8 cellular contexts compared by ENCODE assay signal in the genomic region with DNA sequence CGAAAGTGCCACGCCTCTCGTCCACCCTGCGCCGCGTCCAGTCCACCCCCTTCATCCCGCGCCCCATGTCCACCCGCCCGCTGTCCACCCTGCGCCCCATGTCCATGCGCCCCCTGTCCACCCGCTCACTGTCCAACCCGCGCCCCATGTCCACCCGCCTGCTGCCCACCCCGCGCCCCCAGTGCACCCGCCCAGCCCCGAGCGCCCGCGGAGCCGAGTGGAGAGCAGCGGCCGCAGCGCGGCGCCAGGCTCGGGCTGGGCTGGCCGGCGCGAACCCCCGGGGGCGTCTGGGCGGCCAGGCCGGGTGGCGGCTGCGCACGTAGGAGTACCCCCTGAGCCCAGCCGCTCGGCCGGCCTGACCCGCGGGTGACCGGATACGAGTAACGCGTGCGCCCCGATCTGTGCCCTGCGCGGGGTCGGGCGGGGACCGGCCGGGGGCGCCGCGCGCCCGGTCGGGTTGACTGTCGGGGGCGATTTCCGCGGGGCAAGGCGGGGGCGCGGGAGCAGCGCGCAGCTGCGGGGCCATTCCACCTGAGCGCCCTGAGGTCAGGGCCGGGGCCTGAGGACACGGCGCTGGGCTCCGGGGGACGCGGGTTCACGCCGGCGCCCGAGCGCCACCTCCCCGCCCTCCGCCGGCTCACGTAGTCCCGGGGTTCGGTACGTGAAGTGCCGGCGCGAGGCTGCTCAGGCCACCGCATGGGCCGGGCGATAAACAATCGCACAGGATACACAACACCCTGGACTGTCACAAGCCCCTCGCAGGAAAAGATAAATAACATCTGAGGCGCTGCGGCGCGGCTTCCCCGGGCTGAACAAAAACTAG. TPM values are rescaled to one million over a fixed set of nuclear protein-coding genes. Genes with fewer than 3 reads are reported as not detected.
A peak's percentile ranks its signal among the peaks of the same experiment; 100 is the strongest.
DNase-seq lines count a peak whose midpoint lies in the region; ATAC-seq and TF ChIP-seq lines count a peak whose summit lies in the region.

No MANE protein-coding gene starts in this region.

- H3K27ac Mint-ChIP-seq in type B pancreatic cell, result no peak overlapping the region

- H3K36me3 Mint-ChIP-seq in type B pancreatic cell, result peaks cover 3% of the 10 kb centered on the region

- H3K4me3 ChIP-seq in BE2C (ENCODE audit: low read depth, low read length), result peak overlapping the region; percentile 31
- H3K4me3 ChIP-seq in coronary artery, result peak overlapping the region; percentile 79

- TF ChIP-seq CTCF in BE2C (IDR thresholded peaks at IDR 0.05; ENCODE audit: low read depth, low read length), result no peak
- no peak for TF ChIP-seq CTCF in coronary artery (IDR thresholded peaks at IDR 0.05)
- no peak for TF ChIP-seq CTCF in type B pancreatic cell (conservative IDR thresholded peaks at IDR 0.05)

- H3K4me1 ChIP-seq in BE2C, result no peaks in the 10 kb centered on the region

- peaks cover 53% of the 10 kb centered on the region for H3K27me3 Mint-ChIP-seq in type B pancreatic cell

- peaks cover 50% of the 10 kb centered on the region for H3K27me3 ChIP-seq in BE2C

- peaks cover 9% of the 10 kb centered on the region for H3K9me3 Mint-ChIP-seq in type B pancreatic cell

- no peaks in the 10 kb centered on the region for H3K4me1 Mint-ChIP-seq in type B pancreatic cell (ENCODE audit: unreplicated experiment)

- peaks cover 5% of the 10 kb centered on the region for H3K9me3 ChIP-seq in BE2C

- peak overlapping the region; percentile 79 for H3K4me3 Mint-ChIP-seq in type B pancreatic cell

- no peaks in the 10 kb centered on the region for H3K36me3 ChIP-seq in BE2C

- peak; percentile 22 for DNase-seq in BE2C
- no peak for DNase-seq in coronary artery (ENCODE audit: low spot score)
- peak; percentile 44 to 49 for DNase-seq in lung microvascular endothelial cell (ENCODE audit: low read depth in 2 of 2)
- DNase-seq in type B pancreatic cell (ENCODE audit: extremely low spot score, unreplicated experiment), result no peak
- no peak for DNase-seq in NCI-H146 (lab: John Stamatoyannopoulos, UW)
- DNase-seq in stimulated activated CD4-positive, alpha-beta T cell treated with anti-CD3 and anti-CD28 coated beads, Interleukin-4, amount 100 ng/mL, for 1 hour, result no peak

- H3K27ac ChIP-seq in coronary artery, result peak overlapping the region in 1 of 2 donors; percentile 3

- ATAC-seq in HG03066 (IDR thresholded peaks at IDR 0.05; ENCODE audit: low read depth, unreplicated experiment) (peak; percentile 47), HG03159 (IDR thresholded peaks at IDR 0.05; ENCODE audit: unreplicated experiment) (no peak)

RNA-seq across cellular contexts. Expression of gene FLT1, which starts 37.5 kb away (rescaled TPM):
- polyA plus RNA-seq in BE2C (2012; ENCODE audit: insufficient read depth, insufficient read length, low read depth), result 0.79 TPM
- total RNA-seq in lung microvascular endothelial cell (3.4 and 42.7 TPM in 2 replicates), type B pancreatic cell (ENCODE audit: low replicate concordance) (0.79 and 1.3 TPM in 2 replicates)

Comparison
In these comparisons a context has a peak if more than half of its experiments do, and no peak if none do; other contexts are left out.
1. DNase-seq: peak in BE2C (single experiment) and lung microvascular endothelial cell (2 of 2); none in coronary artery (single experiment), type B pancreatic cell (single experiment), NCI-H146 (single experiment) and stimulated activated CD4-positive, alpha-beta T cell treated with anti-CD3 and anti-CD28 coated beads, Interleukin-4, amount 100 ng/mL, for 1 hour (single experiment).